In genomic region chr16:64989050-64989449, GRCh38 we compare ENCODE assay signal across 26 cellular contexts.
"Had no signal": no experiment of that assay in that cellular context is flagged by ENCODE, and none has a peak within 500 bp of the region (broad histone marks: within the 10 kb centered on the region; RNA-seq: fewer than 3 reads in every experiment).

No MANE protein-coding gene starts in this region.

- H3K4me3 ChIP-seq: dorsolateral prefrontal cortex, gastrocnemius medialis, lung, mucosa of descending colon, thoracic aorta, tibial nerve, upper lobe of right lung, uterus had no signal

- H3K36me3 Mint-ChIP-seq: memory B cell; naive B cell; stimulated activated effector memory CD8-positive, alpha-beta T cell treated with anti-CD3 and anti-CD28 coated beads, Interleukin-12 subunit alpha, Interleukin-12 subunit beta, amount 100 ng/mL, for 72 hours had no signal

- H3K4me1 Mint-ChIP-seq: memory B cell; naive B cell; stimulated activated effector memory CD8-positive, alpha-beta T cell treated with anti-CD3 and anti-CD28 coated beads, Interleukin-12 subunit alpha, Interleukin-12 subunit beta, amount 100 ng/mL, for 72 hours had no signal

- H3K27ac Mint-ChIP-seq: memory B cell; mesothelial cell of epicardium; naive B cell; progenitor cell of endocrine pancreas; stimulated activated effector memory CD8-positive, alpha-beta T cell treated with anti-CD3 and anti-CD28 coated beads, Interleukin-12 subunit alpha, Interleukin-12 subunit beta, amount 100 ng/mL, for 72 hours had no signal

- H2AFZ ChIP-seq: parathyroid adenoma had no signal

- H3K9me3 ChIP-seq: gastrocnemius medialis, mucosa of descending colon, thoracic aorta, tibial nerve, upper lobe of right lung, uterus had no signal

- H3K4me1 ChIP-seq: gastrocnemius medialis, parathyroid adenoma, upper lobe of right lung, uterus had no signal

- H3K9me3 Mint-ChIP-seq: mesothelial cell of epicardium, nephron had no signal

- DNase-seq: cerebellar nuclear complex; dorsolateral prefrontal cortex; effector CD4-positive, alpha-beta T cell; foreskin fibroblast; gastrocnemius medialis; head of caudate nucleus; kidney; mucosa of descending colon; naive B cell; occipital lobe; stimulated activated CD4-positive, alpha-beta T cell treated with anti-CD3 and anti-CD28 coated beads, Interleukin-2, amount 100 ng/mL, for 24 hours; stimulated activated CD4-positive, alpha-beta T cell treated with anti-CD3 and anti-CD28 coated beads, Interleukin-4, amount 100 ng/mL, for 24 hours; stimulated activated naive CD8-positive, alpha-beta T cell treated with anti-CD3 and anti-CD28 coated beads, Interleukin-15, Interleukin-2, amounts not matched to agents 100 U/mL and 50 U/mL, for 24 hours; substantia nigra; upper lobe of right lung; uterus had no signal

- H3K27me3 ChIP-seq: dorsolateral prefrontal cortex, gastrocnemius medialis, tibial nerve, upper lobe of right lung, uterus had no signal

- H3K79me2 ChIP-seq: parathyroid adenoma had no signal

- H3K4me3 Mint-ChIP-seq: memory B cell; mesothelial cell of epicardium; naive B cell; nephron; stimulated activated effector memory CD8-positive, alpha-beta T cell treated with anti-CD3 and anti-CD28 coated beads, Interleukin-12 subunit alpha, Interleukin-12 subunit beta, amount 100 ng/mL, for 72 hours had no signal

- H3K27me3 Mint-ChIP-seq: memory B cell, naive B cell, progenitor cell of endocrine pancreas had no signal

- H3K27ac ChIP-seq: dorsolateral prefrontal cortex, epithelial cell of prostate, gastrocnemius medialis, parathyroid adenoma, thoracic aorta, tibial nerve, upper lobe of right lung, uterus had no signal

- H3K9ac ChIP-seq: parathyroid adenoma had no signal

- H3K36me3 ChIP-seq: gastrocnemius medialis, uterus had no signal
